35 cellular contexts compared by ENCODE assay signal in genomic region chr2:73404409-73404808, GRCh38.
"Had no signal": no experiment of that assay in that cellular context is flagged by ENCODE, and none has a peak within 500 bp of the region (broad histone marks: within the 10 kb centered on the region; RNA-seq: fewer than 3 reads in every experiment).

No MANE protein-coding gene starts in this region.

- DNase-seq: activated B cell treated with CpG ODN at 0.5 μM for 24 hours; activated CD4-positive, alpha-beta memory T cell treated with anti-CD3 and anti-CD28 coated beads for 36 hours; activated CD4-positive, alpha-beta T cell treated with anti-CD3 and anti-CD28 coated beads for 4 hours; activated CD4-positive, alpha-beta T cell treated with anti-CD3 and anti-CD28 coated beads, Interleukin-2, amount 10 ng/mL, durations not matched to agents 24 days and 14 days; activated CD4-positive, alpha-beta T cell treated with anti-CD3 and anti-CD28 coated beads, Interleukin-2, amount 50 U/mL, for 1 hour; activated CD4-positive, alpha-beta T cell treated with anti-CD3 and anti-CD28 coated beads, Interleukin-2, amount 50 U/mL, for 4 hours; activated CD4-positive, CD25-positive, alpha-beta regulatory T cell treated with anti-CD3 and anti-CD28 coated beads, Interleukin-2, amount 50 U/mL, for 72 hours; activated CD8-positive, alpha-beta memory T cell treated with anti-CD3 and anti-CD28 coated beads, Interleukin-2, amount 50 U/mL, for 4 hours; activated CD8-positive, alpha-beta T cell treated with anti-CD3 and anti-CD28 coated beads for 36 hours; activated effector memory CD4-positive, alpha-beta T cell treated with anti-CD3 and anti-CD28 coated beads, Interleukin-2, amount 50 U/mL, for 16 hours; activated gamma-delta T cell treated with Interleukin-2 at 50 U/mL for 16 hours; activated naive CD4-positive, alpha-beta T cell; activated naive CD4-positive, alpha-beta T cell treated with anti-CD3 and anti-CD28 coated beads for 36 hours; activated naive CD4-positive, alpha-beta T cell treated with anti-CD3 and anti-CD28 coated beads, Interleukin-2, amount 50 U/mL, for 16 hours; activated naive CD8-positive, alpha-beta T cell treated with anti-CD3 and anti-CD28 coated beads for 36 hours; activated T-cell treated with anti-CD3 and anti-CD28 coated beads for 4 hours; activated T-cell treated with anti-CD3 and anti-CD28 coated beads, Interleukin-2, amount 50 U/mL, for 1 hour; activated T-cell treated with anti-CD3 and anti-CD28 coated beads, Interleukin-2, amount 50 U/mL, for 4 hours; activated T-cell treated with anti-CD3 and anti-CD28 coated beads, Interleukin-2, amount 50 U/mL, for 72 hours; adrenal gland; amniotic stem cell; aorta; body of pancreas; brain microvascular endothelial cell; central memory CD4-positive, alpha-beta T cell; T-helper 9 cell had no signal

- H3K4me3 ChIP-seq: adrenal gland, body of pancreas, breast epithelium had no signal

- H3K27me3 Mint-ChIP-seq: activated B cell treated with CpG ODN at 0.5 μM for 24 hours; activated CD4-positive, alpha-beta memory T cell treated with anti-CD3 and anti-CD28 coated beads for 36 hours; activated CD4-positive, alpha-beta T cell treated with anti-CD3 and anti-CD28 coated beads, Interleukin-2, amount 10 ng/mL, durations not matched to agents 24 days and 14 days; activated CD8-positive, alpha-beta T cell treated with anti-CD3 and anti-CD28 coated beads for 36 hours; activated naive CD8-positive, alpha-beta T cell treated with anti-CD3 and anti-CD28 coated beads for 36 hours; activated T-helper 17 cell treated with anti-CD3 and anti-CD28 coated beads, Interleukin-2, amount 50 U/mL, for 72 hours had no signal

- H3K27me3 ChIP-seq: adrenal gland, body of pancreas, brain microvascular endothelial cell, breast epithelium had no signal

- FAIRE-seq: astrocyte, colon, TTC549 had no signal

- H3K4me3 Mint-ChIP-seq: activated B cell treated with CpG ODN at 0.5 μM for 24 hours; activated CD4-positive, alpha-beta memory T cell treated with anti-CD3 and anti-CD28 coated beads for 36 hours; activated CD4-positive, alpha-beta T cell treated with anti-CD3 and anti-CD28 coated beads, Interleukin-2, amount 10 ng/mL, durations not matched to agents 24 days and 14 days; activated CD8-positive, alpha-beta T cell treated with anti-CD3 and anti-CD28 coated beads for 36 hours; activated naive CD4-positive, alpha-beta T cell treated with anti-CD3 and anti-CD28 coated beads for 36 hours; activated naive CD8-positive, alpha-beta T cell treated with anti-CD3 and anti-CD28 coated beads for 36 hours; activated T-cell treated with anti-CD3 and anti-CD28 coated beads, Interleukin-2, amount 50 U/mL, for 4 hours; activated T-cell treated with anti-CD3 and anti-CD28 coated beads, Interleukin-2, amount 50 U/mL, for 72 hours; activated T-helper 1 cell treated with anti-CD3 and anti-CD28 coated beads, Interleukin-12 subunit alpha, Interleukin-12 subunit beta, Interleukin-2, Interleukin-4 antibody, amounts not matched to agents 30 ng/mL and 10 ng/mL and 1 ng/mL, durations not matched to agents 14 hours and 24 hours and 36 hours; activated T-helper 17 cell treated with anti-CD3 and anti-CD28 coated beads, Interleukin-2, amount 50 U/mL, for 72 hours; T-helper 2 cell treated with Interferon-gamma antibody and Interleukin-4, amounts not matched to agents 5 μg/mL and 100 μg/mL, for 36 hours had no signal

- H3K9me3 ChIP-seq: body of pancreas had no signal

- H3K4me1 Mint-ChIP-seq: activated B cell treated with CpG ODN at 0.5 μM for 24 hours had no signal

- ATAC-seq: activated CD8-positive, alpha-beta T cell treated with anti-CD3 and anti-CD28 coated beads for 36 hours; activated naive CD4-positive, alpha-beta T cell treated with anti-CD3 and anti-CD28 coated beads, Interleukin-2, amount 50 U/mL, for 72 hours; activated T-cell treated with anti-CD3 and anti-CD28 coated beads, Interleukin-2, amount 50 U/mL, for 4 hours; activated T-cell treated with anti-CD3 and anti-CD28 coated beads, Interleukin-2, amount 50 U/mL, for 72 hours; activated T-helper 17 cell treated with anti-CD3 and anti-CD28 coated beads, Interleukin-2, amount 50 U/mL, for 72 hours; body of pancreas had no signal

- H3K36me3 ChIP-seq: adrenal gland, brain microvascular endothelial cell, breast epithelium had no signal

- H3K4me1 ChIP-seq: adrenal gland, body of pancreas, breast epithelium had no signal

- H3K27ac Mint-ChIP-seq: activated B cell treated with CpG ODN at 0.5 μM for 24 hours; activated CD4-positive, alpha-beta memory T cell treated with anti-CD3 and anti-CD28 coated beads for 36 hours; activated CD4-positive, alpha-beta T cell treated with anti-CD3 and anti-CD28 coated beads, Interleukin-2, amount 10 ng/mL, durations not matched to agents 24 days and 14 days; activated CD8-positive, alpha-beta T cell treated with anti-CD3 and anti-CD28 coated beads for 36 hours; activated naive CD4-positive, alpha-beta T cell treated with anti-CD3 and anti-CD28 coated beads for 36 hours; activated naive CD4-positive, alpha-beta T cell treated with anti-CD3 and anti-CD28 coated beads, Interleukin-2, amount 50 U/mL, for 72 hours; activated naive CD8-positive, alpha-beta T cell treated with anti-CD3 and anti-CD28 coated beads for 36 hours; activated T-cell treated with anti-CD3 and anti-CD28 coated beads, Interleukin-2, amount 50 U/mL, for 72 hours; activated T-helper 1 cell treated with anti-CD3 and anti-CD28 coated beads, Interleukin-12 subunit alpha, Interleukin-12 subunit beta, Interleukin-2, Interleukin-4 antibody, amounts not matched to agents 30 ng/mL and 10 ng/mL and 1 ng/mL, durations not matched to agents 14 hours and 24 hours and 36 hours; activated T-helper 17 cell treated with anti-CD3 and anti-CD28 coated beads, Interleukin-2, amount 50 U/mL, for 72 hours; T-helper 2 cell treated with Interferon-gamma antibody and Interleukin-4, amounts not matched to agents 5 μg/mL and 100 μg/mL, for 36 hours had no signal

- H3K27ac ChIP-seq: adrenal gland, body of pancreas, brain microvascular endothelial cell, breast epithelium, VCaP had no signal
